ENCODE assay signal across 1 cellular context in the genomic region with DNA sequence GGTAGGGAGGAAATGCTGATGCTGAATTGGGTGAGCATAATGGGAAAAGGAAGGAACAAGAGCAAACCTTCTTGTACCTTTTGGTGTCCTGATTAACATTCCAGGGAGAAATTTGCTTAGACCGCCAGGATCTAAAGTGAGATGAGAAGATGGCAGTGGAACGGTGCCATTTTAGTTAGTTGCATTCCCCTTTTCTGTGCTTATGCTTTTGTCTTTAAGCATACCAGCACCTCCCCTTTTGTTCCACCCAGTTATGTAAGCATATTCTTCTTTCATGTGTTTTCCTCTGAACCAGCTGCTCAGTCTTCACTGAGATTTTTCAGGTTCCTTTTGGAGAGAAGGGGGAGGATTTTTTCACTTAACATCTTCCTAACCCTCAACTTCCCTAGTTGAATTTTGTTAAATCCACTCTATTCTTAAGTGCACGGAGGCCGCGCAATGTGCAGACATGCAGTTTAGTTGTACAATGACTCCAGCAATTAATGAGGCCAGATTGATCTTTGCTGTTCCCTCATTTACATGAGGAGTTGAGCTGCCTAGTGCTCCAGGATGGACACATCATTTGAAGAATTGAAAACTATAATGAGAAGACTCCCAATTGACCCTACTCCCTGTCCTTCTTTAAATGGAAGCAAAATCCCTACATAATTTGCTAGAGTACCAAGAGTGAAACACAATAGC.
TF ChIP-seq lines count a peak whose summit lies in the region.

No MANE protein-coding gene starts in this region.

TF ChIP-seq in endothelial cell of umbilical vein, 7 proteins besides CTCF, POLR2A, EP300 and RAD21 (continued from another document):
- TF ChIP-seq GATA2 (IDR thresholded peaks at IDR 0.05; ENCODE audit: insufficient read depth, insufficient read length, low read depth, low read length) (no peak), POLR2AphosphoS5 (IDR thresholded peaks at IDR 0.05; ENCODE audit: insufficient read depth, low read depth, low read length) (no peak), JUN (IDR thresholded peaks at IDR 0.05; ENCODE audit: borderline replicate concordance, insufficient read depth, insufficient read length, low read depth) (no peak), EZH2 (IDR thresholded peaks at IDR 0.05; ENCODE audit: borderline replicate concordance, low read depth, low read length, severe bottlenecking) (no peak)
